1 cellular context compared by ENCODE assay signal in the genomic region with DNA sequence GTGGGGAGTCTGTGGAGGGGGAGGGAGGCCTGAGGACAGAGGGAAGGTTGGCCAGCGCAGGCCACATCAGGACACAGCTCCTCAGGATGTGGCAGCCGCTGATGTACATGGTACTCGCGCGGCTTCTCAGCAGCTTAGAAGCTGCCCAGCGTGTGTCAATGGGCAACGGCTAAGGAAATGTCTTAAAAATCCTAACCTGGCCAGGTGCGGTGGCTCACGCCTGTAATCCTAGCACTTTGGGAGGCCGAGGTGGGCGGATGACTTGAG.
TF ChIP-seq lines count a peak whose summit lies in the region.

No MANE protein-coding gene starts in this region.

TF ChIP-seq in HepG2, 621 proteins besides CTCF, POLR2A, EP300 and RAD21 (continued from another document):
- TF ChIP-seq ZNF724P (CRISPR knock-in tag; IDR thresholded peaks at IDR 0.05; ENCODE audit: borderline replicate concordance), result 0 out of 2 replicates have a peak, but pooled peaks have one; percentile 3
